29 cellular contexts compared by ENCODE assay signal in the genomic region with DNA sequence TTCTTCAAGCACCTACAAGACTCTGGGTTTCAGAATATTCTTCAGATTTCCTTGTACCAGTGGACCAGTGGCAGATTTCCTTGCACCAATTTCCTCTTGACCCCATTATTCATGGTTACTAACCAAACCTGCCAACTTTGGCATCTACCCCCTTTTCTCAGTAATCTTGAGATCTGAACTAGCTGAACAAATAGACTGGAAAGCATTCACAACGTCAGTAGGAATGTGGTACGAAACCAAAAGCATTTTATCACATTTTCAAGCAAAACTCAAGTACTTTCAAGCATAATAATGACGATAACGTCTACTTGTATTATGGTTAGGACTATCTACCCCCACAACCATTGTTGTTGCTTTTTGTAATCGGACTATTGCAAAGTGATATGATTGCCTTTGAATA.
"Had no signal": no experiment of that assay in that cellular context is flagged by ENCODE, and none has a peak within 500 bp of the region (broad histone marks: within the 10 kb centered on the region; RNA-seq: fewer than 3 reads in every experiment).

No MANE protein-coding gene starts in this region.

- H3K27ac ChIP-seq: ascending aorta, brain microvascular endothelial cell, coronary artery, dorsolateral prefrontal cortex, VCaP had no signal

- ATAC-seq: activated naive CD4-positive, alpha-beta T cell treated with anti-CD3 and anti-CD28 coated beads, Interleukin-2, amount 50 U/mL, for 72 hours; activated T-cell treated with anti-CD3 and anti-CD28 coated beads, Interleukin-2, amount 50 U/mL, for 72 hours; esophagus mucosa; T-helper 17 cell; WTC11 had no signal

- H3K27me3 ChIP-seq: ascending aorta, brain microvascular endothelial cell, dorsolateral prefrontal cortex had no signal

- H3K4me1 Mint-ChIP-seq: activated CD4-positive, alpha-beta memory T cell treated with anti-CD3 and anti-CD28 coated beads, Interleukin-2, amount 10 ng/mL, durations not matched to agents 7 days and 5 days; activated CD4-positive, alpha-beta T cell treated with anti-CD3 and anti-CD28 coated beads, Interleukin-2, amount 10 ng/mL, durations not matched to agents 7 days and 5 days; activated naive CD4-positive, alpha-beta T cell treated with anti-CD3 and anti-CD28 coated beads, Interleukin-2, amount 10 ng/mL, durations not matched to agents 7 days and 5 days; activated naive CD8-positive, alpha-beta T cell treated with anti-CD3 and anti-CD28 coated beads, Interleukin-2, amount 10 ng/mL, durations not matched to agents 7 days and 5 days; central memory CD8-positive, alpha-beta T cell; T-helper 17 cell had no signal

- H3K36me3 ChIP-seq: ascending aorta, brain microvascular endothelial cell had no signal

- H3K9me3 ChIP-seq: ascending aorta had no signal

- H3K27me3 Mint-ChIP-seq: activated CD4-positive, alpha-beta memory T cell treated with anti-CD3 and anti-CD28 coated beads, Interleukin-2, amount 10 ng/mL, durations not matched to agents 7 days and 5 days; activated CD4-positive, alpha-beta T cell treated with anti-CD3 and anti-CD28 coated beads, Interleukin-2, amount 10 ng/mL, durations not matched to agents 7 days and 5 days; activated naive CD4-positive, alpha-beta T cell treated with anti-CD3 and anti-CD28 coated beads, Interleukin-2, amount 10 ng/mL, durations not matched to agents 7 days and 5 days; activated naive CD8-positive, alpha-beta T cell treated with anti-CD3 and anti-CD28 coated beads, Interleukin-2, amount 10 ng/mL, durations not matched to agents 7 days and 5 days; activated T-cell treated with anti-CD3 and anti-CD28 coated beads, Interleukin-2, amount 50 U/mL, for 24 hours; central memory CD8-positive, alpha-beta T cell; dendritic cell treated with granulocyte-macrophage colony-stimulating factor and Interleukin-4, amounts not matched to agents 40 ng/mL and 50 ng/mL, for 4 days; T-helper 17 cell had no signal

- DNase-seq: activated CD4-positive, alpha-beta memory T cell treated with anti-CD3 and anti-CD28 coated beads, Interleukin-2, amount 10 ng/mL, durations not matched to agents 7 days and 5 days; activated CD4-positive, alpha-beta T cell treated with anti-CD3 and anti-CD28 coated beads for 1 hour; activated CD4-positive, alpha-beta T cell treated with anti-CD3 and anti-CD28 coated beads for 4 hours; activated CD4-positive, alpha-beta T cell treated with anti-CD3 and anti-CD28 coated beads, Interleukin-2, amount 10 ng/mL, durations not matched to agents 7 days and 5 days; activated CD4-positive, alpha-beta T cell treated with anti-CD3 and anti-CD28 coated beads, Interleukin-2, amount 50 U/mL, for 4 hours; activated CD8-positive, alpha-beta memory T cell treated with anti-CD3 and anti-CD28 coated beads, Interleukin-2, amount 50 U/mL, for 48 hours; activated gamma-delta T cell; activated naive CD4-positive, alpha-beta T cell; activated naive CD4-positive, alpha-beta T cell treated with anti-CD3 and anti-CD28 coated beads, Interleukin-2, amount 10 ng/mL, durations not matched to agents 7 days and 5 days; activated naive CD8-positive, alpha-beta T cell treated with anti-CD3 and anti-CD28 coated beads, Interleukin-2, amount 10 ng/mL, durations not matched to agents 7 days and 5 days; activated T-cell treated with anti-CD3 and anti-CD28 coated beads for 4 hours; activated T-cell treated with anti-CD3 and anti-CD28 coated beads, Interleukin-2, amount 50 U/mL, for 24 hours; activated T-cell treated with anti-CD3 and anti-CD28 coated beads, Interleukin-2, amount 50 U/mL, for 72 hours; brain microvascular endothelial cell; dorsolateral prefrontal cortex; effector memory CD4-positive, alpha-beta T cell; endodermal cell; foreskin fibroblast; head of caudate nucleus; T-helper 1 cell; T-helper 17 cell had no signal

- H3K4me3 ChIP-seq: ascending aorta, coronary artery, dorsolateral prefrontal cortex had no signal

- H3K4me3 Mint-ChIP-seq: activated CD4-positive, alpha-beta memory T cell treated with anti-CD3 and anti-CD28 coated beads, Interleukin-2, amount 10 ng/mL, durations not matched to agents 7 days and 5 days; activated CD4-positive, alpha-beta T cell treated with anti-CD3 and anti-CD28 coated beads, Interleukin-2, amount 10 ng/mL, durations not matched to agents 7 days and 5 days; activated naive CD4-positive, alpha-beta T cell treated with anti-CD3 and anti-CD28 coated beads, Interleukin-2, amount 10 ng/mL, durations not matched to agents 7 days and 5 days; activated naive CD8-positive, alpha-beta T cell treated with anti-CD3 and anti-CD28 coated beads, Interleukin-2, amount 10 ng/mL, durations not matched to agents 7 days and 5 days; activated T-cell treated with anti-CD3 and anti-CD28 coated beads, Interleukin-2, amount 50 U/mL, for 24 hours; activated T-cell treated with anti-CD3 and anti-CD28 coated beads, Interleukin-2, amount 50 U/mL, for 72 hours; central memory CD8-positive, alpha-beta T cell; dendritic cell treated with granulocyte-macrophage colony-stimulating factor and Interleukin-4, amounts not matched to agents 40 ng/mL and 50 ng/mL, for 4 days; endodermal cell; T-helper 17 cell; WTC11 had no signal

- H3K27ac Mint-ChIP-seq: activated CD4-positive, alpha-beta memory T cell treated with anti-CD3 and anti-CD28 coated beads, Interleukin-2, amount 10 ng/mL, durations not matched to agents 7 days and 5 days; activated CD4-positive, alpha-beta T cell treated with anti-CD3 and anti-CD28 coated beads, Interleukin-2, amount 10 ng/mL, durations not matched to agents 7 days and 5 days; activated naive CD4-positive, alpha-beta T cell treated with anti-CD3 and anti-CD28 coated beads, Interleukin-2, amount 10 ng/mL, durations not matched to agents 7 days and 5 days; activated naive CD4-positive, alpha-beta T cell treated with anti-CD3 and anti-CD28 coated beads, Interleukin-2, amount 50 U/mL, for 72 hours; activated naive CD8-positive, alpha-beta T cell treated with anti-CD3 and anti-CD28 coated beads, Interleukin-2, amount 10 ng/mL, durations not matched to agents 7 days and 5 days; activated T-cell treated with anti-CD3 and anti-CD28 coated beads, Interleukin-2, amount 50 U/mL, for 24 hours; activated T-cell treated with anti-CD3 and anti-CD28 coated beads, Interleukin-2, amount 50 U/mL, for 72 hours; dendritic cell treated with granulocyte-macrophage colony-stimulating factor and Interleukin-4, amounts not matched to agents 40 ng/mL and 50 ng/mL, for 4 days; endodermal cell; T-helper 17 cell; WTC11 had no signal

- H3K9me3 Mint-ChIP-seq: activated CD4-positive, alpha-beta T cell treated with anti-CD3 and anti-CD28 coated beads, Interleukin-2, amount 10 ng/mL, durations not matched to agents 7 days and 5 days; activated naive CD4-positive, alpha-beta T cell treated with anti-CD3 and anti-CD28 coated beads, Interleukin-2, amount 10 ng/mL, durations not matched to agents 7 days and 5 days; activated naive CD8-positive, alpha-beta T cell treated with anti-CD3 and anti-CD28 coated beads, Interleukin-2, amount 10 ng/mL, durations not matched to agents 7 days and 5 days; dendritic cell treated with granulocyte-macrophage colony-stimulating factor and Interleukin-4, amounts not matched to agents 40 ng/mL and 50 ng/mL, for 4 days; endodermal cell had no signal

- H3K36me3 Mint-ChIP-seq: activated naive CD4-positive, alpha-beta T cell treated with anti-CD3 and anti-CD28 coated beads, Interleukin-2, amount 10 ng/mL, durations not matched to agents 7 days and 5 days; activated naive CD4-positive, alpha-beta T cell treated with anti-CD3 and anti-CD28 coated beads, Interleukin-2, amount 50 U/mL, for 72 hours; activated naive CD8-positive, alpha-beta T cell treated with anti-CD3 and anti-CD28 coated beads, Interleukin-2, amount 10 ng/mL, durations not matched to agents 7 days and 5 days had no signal

- H3K4me1 ChIP-seq: ascending aorta had no signal
